Comparison of ENCODE assay signal across 17 cellular contexts in genomic region chr14:24417832-24418491, GRCh38. TPM values are rescaled to one million over a fixed set of nuclear protein-coding genes. Genes with fewer than 3 reads are reported as not detected.
"Had no signal": no experiment of that assay in that cellular context is flagged by ENCODE, and none has a peak within 500 bp of the region (broad histone marks: within the 10 kb centered on the region; RNA-seq: fewer than 3 reads in every experiment).

No MANE protein-coding gene starts in this region.

- H3K79me2 ChIP-seq: hepatocyte had no signal

- H2AFZ ChIP-seq: hepatocyte had no signal

- H3K27ac ChIP-seq: hepatocyte, upper lobe of right lung had no signal

- H3K4me2 ChIP-seq: hepatocyte, smooth muscle cell had no signal

- H3K27me3 ChIP-seq: hepatocyte, upper lobe of right lung had no signal

- H3K9me3 ChIP-seq: upper lobe of right lung had no signal

- H3K4me3 ChIP-seq: hepatocyte, smooth muscle cell, upper lobe of right lung had no signal

- DNase-seq: activated CD4-positive, alpha-beta T cell treated with anti-CD3 and anti-CD28 coated beads, Interleukin-2, amount 50 U/mL, for 1 hour; activated CD8-positive, alpha-beta memory T cell treated with anti-CD3 and anti-CD28 coated beads for 24 hours; activated naive CD4-positive, alpha-beta T cell; activated naive CD8-positive, alpha-beta T cell treated with anti-CD3 and anti-CD28 coated beads, Interleukin-2, amount 10 ng/mL, durations not matched to agents 7 days and 5 days; activated T-cell treated with anti-CD3 and anti-CD28 coated beads for 4 hours; anterior cingulate cortex; islet precursor cell; naive B cell; stimulated activated CD4-positive, alpha-beta T cell treated with anti-CD3 and anti-CD28 coated beads, Interleukin-4, amount 100 ng/mL, for 4 hours; stimulated activated CD8-positive, alpha-beta memory T cell treated with anti-CD3 and anti-CD28 coated beads, Interleukin-4, amount 100 ng/mL, for 48 hours; stimulated activated naive CD4-positive, alpha-beta T cell treated with Interleukin-2 at 50 U/mL for 16 hours; T-helper 1 cell; T1000; upper lobe of right lung had no signal

- ATAC-seq: activated CD4-positive, CD25-positive, alpha-beta regulatory T cell treated with anti-CD3 and anti-CD28 coated beads, Interleukin-2, amount 50 U/mL, for 24 hours had no signal

RNA-seq across cellular contexts. Expression of gene NFATC4, which starts 50.0 kb away (rescaled TPM):
- total RNA-seq: activated naive CD8-positive, alpha-beta T cell treated with anti-CD3 and anti-CD28 coated beads, Interleukin-2, amount 10 ng/mL, durations not matched to agents 7 days and 5 days had no signal
